In genomic region chr1:6178751-6179563, GRCh38 we compare ENCODE assay signal across 12 cellular contexts. TPM values are rescaled to one million over a fixed set of nuclear protein-coding genes. Genes with fewer than 3 reads are reported as not detected.
A peak's percentile ranks its signal among the peaks of the same experiment; 100 is the strongest.
DNase-seq lines count a peak whose midpoint lies in the region; ATAC-seq and TF ChIP-seq lines count a peak whose summit lies in the region.
"Had no signal": no experiment of that assay in that cellular context is flagged by ENCODE, and none has a peak within 500 bp of the region (broad histone marks: within the 10 kb centered on the region; RNA-seq: fewer than 3 reads in every experiment).

No MANE protein-coding gene starts in this region.

- intact Hi-C loops in ovary (cut with DNase I): loop anchor here in 2 of 4 donors (5.0 to 10.0 kb wide), 2 partner anchors 114 to 132 kb away; partner anchors contain the start of gene KCNAB2 (in 1 of the 2)

- 1 to 4% (median 2%) methylated on average over 26 to 51 of the region's 51 CpGs for WGBS in ovary, 3 donors

- no peaks in the 10 kb centered on the region for H3K27me3 ChIP-seq in ovary

- TF ChIP-seq EP300 in ovary (IDR thresholded peaks at IDR 0.05): no peak

- H3K4me1 ChIP-seq in ovary (ENCODE audit: insufficient read depth): peaks cover 2% of the 10 kb centered on the region

- TF ChIP-seq CTCF in VCaP (conservative IDR thresholded peaks at IDR 0.05): 0 out of 2 replicates have a peak, but pooled peaks have one; percentile 18
- TF ChIP-seq CTCF in ovary (IDR thresholded peaks at IDR 0.05): no peak

- peak overlapping the region; percentile 38 for H3K4me3 ChIP-seq in iPS-18c (ENCODE audit: insufficient read depth, low read depth, low read length)
- H3K4me3 ChIP-seq in ovary: no peak overlapping the region

- peak overlapping the region; percentile 8 to 49 for H3K4me3 Mint-ChIP-seq in stimulated activated naive CD8-positive, alpha-beta T cell treated with anti-CD3 and anti-CD28 coated beads, Interleukin-15, amount 100 ng/mL, for 72 hours
- H3K4me3 Mint-ChIP-seq: activated naive CD4-positive, alpha-beta T cell treated with anti-CD3 and anti-CD28 coated beads, Interleukin-2, amount 10 ng/mL, durations not matched to agents 7 days and 5 days; T-helper 1 cell treated with Interleukin-12 subunit alpha and Interleukin-12 subunit beta and Interleukin-4 antibody, amounts not matched to agents 30 μg/mL and 1 μg/mL, for 36 hours had no signal

- H3K27ac Mint-ChIP-seq in stimulated activated naive CD8-positive, alpha-beta T cell treated with anti-CD3 and anti-CD28 coated beads, Interleukin-15, amount 100 ng/mL, for 72 hours: peak overlapping the region in 1 of 2 donors; percentile 1
- H3K27ac Mint-ChIP-seq: activated naive CD4-positive, alpha-beta T cell treated with anti-CD3 and anti-CD28 coated beads, Interleukin-2, amount 10 ng/mL, durations not matched to agents 7 days and 5 days; T-helper 1 cell treated with Interleukin-12 subunit alpha and Interleukin-12 subunit beta and Interleukin-4 antibody, amounts not matched to agents 30 μg/mL and 1 μg/mL, for 36 hours had no signal

- no peaks in the 10 kb centered on the region for H3K36me3 ChIP-seq in ovary
- H3K36me3 ChIP-seq: esophagus squamous epithelium had no signal

- peak overlapping the region; percentile 43; the same call in 1 of the 2 replicates for H3K27ac ChIP-seq in VCaP
- no peak overlapping the region for H3K27ac ChIP-seq in ovary
- H3K27ac ChIP-seq: esophagus squamous epithelium had no signal

- H3K27me3 Mint-ChIP-seq in stimulated activated naive CD8-positive, alpha-beta T cell treated with anti-CD3 and anti-CD28 coated beads, Interleukin-15, amount 100 ng/mL, for 72 hours: peaks cover 48% of the 10 kb centered on the region

- H3K9me3 Mint-ChIP-seq in stimulated activated naive CD8-positive, alpha-beta T cell treated with anti-CD3 and anti-CD28 coated beads, Interleukin-15, amount 100 ng/mL, for 72 hours: no peaks in the 10 kb centered on the region
- H3K9me3 Mint-ChIP-seq: activated naive CD4-positive, alpha-beta T cell treated with anti-CD3 and anti-CD28 coated beads, Interleukin-2, amount 10 ng/mL, durations not matched to agents 7 days and 5 days; T-helper 1 cell treated with Interleukin-12 subunit alpha and Interleukin-12 subunit beta and Interleukin-4 antibody, amounts not matched to agents 30 μg/mL and 1 μg/mL, for 36 hours had no signal

- no peaks in the 10 kb centered on the region for H3K9me3 ChIP-seq in iPS-18c (ENCODE audit: control insufficient read depth, insufficient read depth, low read length)
- no peaks in the 10 kb centered on the region for H3K9me3 ChIP-seq in ovary
- H3K9me3 ChIP-seq: esophagus squamous epithelium had no signal

- peak; percentile 18 for ATAC-seq in stimulated activated naive CD8-positive, alpha-beta T cell treated with anti-CD3 and anti-CD28 coated beads, Interleukin-15, amount 100 ng/mL, for 72 hours

- DNase-seq in NCI-H1417 (lab: John Stamatoyannopoulos, UW) (peak in 2 of 3 experiments; percentile 35 to 50), NCI-H1417 treated with DMSO at 0.1 percent for 48 hours (lab: John Stamatoyannopoulos, UW) (no peak), NCI-H1092 (lab: John Stamatoyannopoulos, UW) (no peak), NK-92 (lab: John Stamatoyannopoulos, UW; ENCODE audit: unreplicated experiment) (no peak), ovary (no peak)
- no peak for DNase-seq in stimulated activated naive CD8-positive, alpha-beta T cell treated with anti-CD3 and anti-CD28 coated beads, Interleukin-15, amount 100 ng/mL, for 72 hours
- DNase-seq: activated naive CD4-positive, alpha-beta T cell treated with anti-CD3 and anti-CD28 coated beads, Interleukin-2, amount 10 ng/mL, durations not matched to agents 7 days and 5 days; esophagus squamous epithelium; NCI-H2107 had no signal

- no peak for TF ChIP-seq POLR2A in ovary (IDR thresholded peaks at IDR 0.05)

- peaks cover 30% of the 10 kb centered on the region for H3K4me1 Mint-ChIP-seq in stimulated activated naive CD8-positive, alpha-beta T cell treated with anti-CD3 and anti-CD28 coated beads, Interleukin-15, amount 100 ng/mL, for 72 hours

RNA-seq across cellular contexts. Expression of gene CHD5, which starts 1.2 kb away (rescaled TPM):
- total RNA-seq in ovary: under 1 TPM; under 0.01 to 0.54 (median 0.23) TPM
- polyA plus RNA-seq in ovary: under 1 TPM; 0.12 to 0.29 TPM

RNA-seq across cellular contexts. Expression of gene RPL22, which starts 20.4 kb away (rescaled TPM):
- 1,000 to 10,000 TPM in 1 of 7 donors, 100 to 1,000 TPM in 6; 379 to 1,097 (median 715) TPM for total RNA-seq in ovary
- polyA plus RNA-seq in ovary: 1,000 to 10,000 TPM in 1 of 2 donors, 100 to 1,000 TPM in 1; 619 to 2,062 TPM

RNA-seq across cellular contexts. Expression of gene RNF207, which starts 27.0 kb away (rescaled TPM):
- 10 to 100 TPM in 2 of 7 donors, 1 to 10 TPM in 5; 2.3 to 24.4 (median 7.8) TPM for total RNA-seq in ovary
- polyA plus RNA-seq in ovary: 1 to 10 TPM; 2.0 to 3.0 TPM

RNA-seq across cellular contexts. Expression of gene ICMT, which starts 56.8 kb away (rescaled TPM):
- 10 to 100 TPM; 13.2 to 39.3 (median 29.9) TPM for total RNA-seq in ovary
- 10 to 100 TPM; 14.8 to 57.9 TPM for polyA plus RNA-seq in ovary

Comparison
In these comparisons a context has a peak if more than half of its experiments do, and no peak if none do; other contexts are left out.
1. DNase-seq: peak in NCI-H1417 (2 of 3); none in NCI-H1417 treated with DMSO at 0.1 percent for 48 hours (single experiment), stimulated activated naive CD8-positive, alpha-beta T cell treated with anti-CD3 and anti-CD28 coated beads, Interleukin-15, amount 100 ng/mL, for 72 hours (0 of 2), NCI-H1092 (single experiment), NK-92 (single experiment) and ovary (0 of 5).